ENCODE assay signal across 18 cellular contexts in the genomic region with DNA sequence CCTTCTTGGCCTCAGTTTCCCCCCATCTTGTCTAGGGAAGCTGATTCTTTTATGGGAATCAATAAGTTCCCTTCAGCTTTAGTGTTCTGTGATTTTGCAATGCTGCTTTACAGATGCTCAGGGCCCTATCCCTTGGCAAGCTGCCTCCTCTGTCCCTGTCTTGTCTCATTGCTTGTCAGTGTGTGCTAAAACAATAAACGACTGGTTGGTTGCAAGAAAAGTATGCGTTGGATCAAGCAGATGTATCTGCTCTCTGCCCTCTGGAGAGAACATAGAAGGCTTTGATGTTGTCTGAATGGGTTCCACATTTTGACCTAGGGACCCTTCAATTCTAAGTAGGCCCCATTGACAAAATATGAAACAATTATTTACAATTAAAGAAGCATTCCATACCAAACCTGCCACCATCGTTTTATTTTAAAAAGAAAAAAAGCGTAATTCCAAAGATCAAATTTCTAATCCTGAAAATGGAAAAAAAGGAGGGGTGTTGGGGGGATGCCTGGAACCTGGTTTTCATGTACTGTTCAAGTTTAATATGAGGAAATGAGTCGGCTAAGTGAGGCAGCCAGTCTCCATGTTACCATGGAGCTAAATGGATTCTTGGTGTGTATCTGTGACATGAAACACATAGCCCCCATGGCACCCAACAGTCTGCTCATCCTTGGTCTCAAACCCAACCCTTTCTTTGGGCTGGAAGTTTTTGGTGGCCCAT. TPM values are rescaled to one million over a fixed set of nuclear protein-coding genes. Genes with fewer than 3 reads are reported as not detected.
DNase-seq lines count a peak whose midpoint lies in the region; ATAC-seq, FAIRE-seq and TF ChIP-seq lines count a peak whose summit lies in the region.
"Had no signal": no experiment of that assay in that cellular context is flagged by ENCODE, and none has a peak within 500 bp of the region (broad histone marks: within the 10 kb centered on the region; RNA-seq: fewer than 3 reads in every experiment).

No MANE protein-coding gene starts in this region.

- peak overlapping the region; percentile 49 for H3K4me2 ChIP-seq in HepG2 (ENCODE audit: low read depth, low read length)

- no peaks in the 10 kb centered on the region for H3K9me3 ChIP-seq in HepG2 (ENCODE audit: low read length)
- no peaks in the 10 kb centered on the region for H3K9me3 ChIP-seq in right lobe of liver
- H3K9me3 ChIP-seq: HAP-1, Peyer's patch had no signal

- FAIRE-seq in HepG2 (lab: Jason Lieb, UNC) (no peak), endometrium (lab: Jason Lieb, UNC) (peak; percentile 77)
- FAIRE-seq: keratinocyte had no signal

- no peak for TF ChIP-seq RAD21 in HepG2 (CRISPR knock-in tag; IDR thresholded peaks at IDR 0.05)

- peak overlapping the region; percentile 20 for H2AFZ ChIP-seq in HepG2 (ENCODE audit: low read length)

- POLR2A ChIA-PET in HepG2 (lab: Yijun Ruan, JAX), result no interaction called here

- no peak overlapping the region for H3K9ac ChIP-seq in HepG2 (ENCODE audit: insufficient read depth, low read depth, low read length)

- ATAC-seq in HepG2 (peak; percentile 70), right lobe of liver (no peak), HG02870 (IDR thresholded peaks at IDR 0.05; ENCODE audit: unreplicated experiment) (no peak), GM18502 (IDR thresholded peaks at IDR 0.05; ENCODE audit: poor library complexity, unreplicated experiment) (no peak)
- ATAC-seq: activated CD8-positive, alpha-beta T cell treated with anti-CD3 and anti-CD28 coated beads, Interleukin-2, amount 10 ng/mL, durations not matched to agents 7 days and 5 days; stimulated activated memory B cell treated with anti-CD40 and anti-IgM and Interleukin-4, amounts not matched to agents 10 μg/mL and 1 μg/mL and 100 μg/mL, for 72 hours had no signal

- 13% methylated on average over 5 of the region's 5 CpGs for WGBS in HepG2 (ENCODE audit: low lambda C conversion rate)
- 52% methylated on average over 5 of the region's 5 CpGs for WGBS in right lobe of liver (ENCODE audit: insufficient coverage, low coverage, low lambda C conversion rate, missing lambda C conversion rate)

- TF ChIP-seq CTCF in HepG2 (CRISPR knock-in tag; IDR thresholded peaks at IDR 0.05) (no peak), right lobe of liver (IDR thresholded peaks at IDR 0.05) (no peak)

- CTCF ChIA-PET in HepG2 (lab: Yijun Ruan, JAX; ENCODE audit: low intra/inter-chr PET ratio, low total read pairs), result no interaction called here

- DNase-seq in HepG2 (ENCODE audit: low spot score) (peak; percentile 7), right lobe of liver (no peak), mucosa of gallbladder (ENCODE audit: low spot score) (peak; percentile 83), activated gamma-delta T cell treated with Interleukin-2 at 50 U/mL for 16 hours (no peak), HT-29 (ENCODE audit: low spot score) (no peak)
- DNase-seq: activated CD8-positive, alpha-beta T cell treated with anti-CD3 and anti-CD28 coated beads, Interleukin-2, amount 10 ng/mL, durations not matched to agents 7 days and 5 days; cerebellar nuclear complex; Kasumi-1; NCI-H1417; occipital lobe; Peyer's patch; SW 1271 had no signal

- TF ChIP-seq POLR2A in HepG2 (IDR thresholded peaks at IDR 0.05; ENCODE audit: insufficient read depth in 1 of 2, low read depth in 2 of 2, low read length in 2 of 2) (no peak), right lobe of liver (IDR thresholded peaks at IDR 0.05) (no peak)

- no peaks in the 10 kb centered on the region for H4K20me1 ChIP-seq in HepG2 (ENCODE audit: insufficient read depth, low read length)

- H3K4me1 ChIP-seq in HepG2 (ENCODE audit: insufficient read depth, low read length) (peaks cover 48% of the 10 kb centered on the region), right lobe of liver (no peaks in the 10 kb centered on the region)
- H3K4me1 ChIP-seq: HAP-1, Peyer's patch had no signal

- intact Hi-C loops in HepG2 (cut with micrococcal nuclease; ENCODE audit: unreplicated experiment), result no loop called here
- intact Hi-C loops in right lobe of liver (cut with DNase I), result no loop called here

- no peaks in the 10 kb centered on the region for H3K36me3 ChIP-seq in HepG2 (replicated peaks in 1 of 2; ENCODE audit: control insufficient read depth in 1 of 2, insufficient read depth in 2 of 2, low read length in 2 of 2)
- no peaks in the 10 kb centered on the region for H3K36me3 ChIP-seq in right lobe of liver
- H3K36me3 ChIP-seq: HAP-1, Peyer's patch had no signal

- in situ Hi-C loops in HepG2 (cut with HindIII; ENCODE audit: extremely low pct_ligation_motif_present, low pct_unique_long_range_greater_than_20kb), result loop anchor here (25.0 kb wide), 1 partner anchor 472 kb away; no protein-coding TSS in a partner anchor

- BruUV-seq in HepG2 (replicated peaks; lab: Mats Ljungman, UMichigan), result no TSS peak

- no peaks in the 10 kb centered on the region for H3K79me2 ChIP-seq in HepG2 (ENCODE audit: insufficient read depth, low read length)

- TF ChIP-seq EP300 in HepG2 (IDR thresholded peaks at IDR 0.05; ENCODE audit: low read depth in 2 of 2, low read length in 2 of 2), result peak in 1 of 2 experiments; percentile 53; a peak in 2 of 4 replicates
- no peak for TF ChIP-seq EP300 in HepG2 (CRISPR knock-in tag; IDR thresholded peaks at IDR 0.05; ENCODE audit: borderline replicate concordance)

- H3K27me3 ChIP-seq in HepG2 (ENCODE audit: control insufficient read depth in 1 of 2, insufficient read depth in 2 of 2, low read length in 2 of 2), result no peaks in the 10 kb centered on the region
- no peaks in the 10 kb centered on the region for H3K27me3 ChIP-seq in right lobe of liver
- H3K27me3 ChIP-seq: Peyer's patch had no signal

- 0 out of 6 replicates have a peak overlapping the region, but pooled peaks of 1 of the 3 experiments have one; percentile 2 for H3K4me3 ChIP-seq in HepG2 (replicated peaks in 1 of 3; ENCODE audit: insufficient read depth in 1 of 3, low read depth in 2 of 3, low read length in 3 of 3)
- no peak overlapping the region for H3K4me3 ChIP-seq in right lobe of liver
- H3K4me3 ChIP-seq: HAP-1, Peyer's patch had no signal

- H3K27ac ChIP-seq in HepG2 (ENCODE audit: extremely low read length, insufficient read depth, low read length) (peak overlapping the region; percentile 68), right lobe of liver (no peak overlapping the region)
- H3K27ac ChIP-seq: Peyer's patch had no signal

TF ChIP-seq in HepG2, 621 proteins besides CTCF, POLR2A, EP300 and RAD21 (continues in another document):
- no peak for TF ChIP-seq HDAC2 (CRISPR knock-in tag; IDR thresholded peaks at IDR 0.05)
- TF ChIP-seq ARID4A (CRISPR knock-in tag; IDR thresholded peaks at IDR 0.05; ENCODE audit: borderline replicate concordance), result no peak
- no peak for TF ChIP-seq XBP1 (CRISPR knock-in tag; IDR thresholded peaks at IDR 0.05)

RNA-seq across cellular contexts. Expression of gene TARS1, which starts 31.2 kb away (rescaled TPM):
- total RNA-seq in HepG2 (2016; rRNA removed; fragmentation: Illumina TruSeq; extraction: Trizol), result 184 and 297 TPM in 2 replicates
- 24.4 and 28.1 TPM in 2 replicates for total RNA-seq in HepG2 (2016; cell fraction: cytosol; rRNA removed; fragmentation: Illumina TruSeq; extraction: Trizol; ENCODE audit: low read depth)
- total RNA-seq in HepG2 (2016; cell fraction: insoluble cytoplasmic fraction; rRNA removed; fragmentation: Illumina TruSeq; extraction: Trizol), result 186 and 306 TPM in 2 replicates
- total RNA-seq in HepG2 (2016; cell fraction: membrane; rRNA removed; fragmentation: Illumina TruSeq; extraction: Trizol), result 65.3 and 69.4 TPM in 2 replicates
- 97.4 and 105 TPM in 2 replicates for total RNA-seq in HepG2 (2016; cell fraction: nucleus; rRNA removed; fragmentation: Illumina TruSeq; extraction: Trizol)
- polyA plus RNA-seq in HepG2 (2011; rRNA removed), result 70.1 and 77.0 TPM in 2 replicates
- 41.1 and 61.6 TPM in 2 replicates for polyA plus RNA-seq in HepG2 (2011; cell fraction: cytosol; rRNA removed)
- polyA plus RNA-seq in HepG2 (2011; cell fraction: nucleus; rRNA removed), result 43.0 and 52.7 TPM in 2 replicates
- 119 and 167 TPM in 2 replicates for polyA plus RNA-seq in HepG2 (2012)
- polyA plus RNA-seq in HepG2 (2016; cell fraction: cytosol; fragmentation: Illumina TruSeq; extraction: Trizol; ENCODE audit: low read depth), result 14.2 and 16.3 TPM in 2 replicates
- 238 and 259 TPM in 2 replicates for polyA plus RNA-seq in HepG2 (2016; cell fraction: insoluble cytoplasmic fraction; fragmentation: Illumina TruSeq; extraction: Trizol; ENCODE audit: low read depth)
- 31.2 and 35.1 TPM in 2 replicates for polyA plus RNA-seq in HepG2 (2016; cell fraction: membrane; fragmentation: Illumina TruSeq; extraction: Trizol; ENCODE audit: low read depth)
- 102 and 103 TPM in 2 replicates for polyA plus RNA-seq in HepG2 (2016; cell fraction: nucleus; fragmentation: Illumina TruSeq; extraction: Trizol; ENCODE audit: insufficient read depth, low read depth)
- polyA minus RNA-seq in HepG2 (2011; rRNA and poly(A)+ RNA removed; ENCODE audit: low replicate concordance), result 49.2 and 194 TPM in 2 replicates
- 74.8 and 84.1 TPM in 2 replicates for polyA minus RNA-seq in HepG2 (2011; cell fraction: cytosol; rRNA and poly(A)+ RNA removed)
- polyA minus RNA-seq in HepG2 (2011; cell fraction: nucleus; rRNA and poly(A)+ RNA removed), result 90.4 and 149 TPM in 2 replicates
- 100 to 1,000 TPM in 3 of 6 experiments, 10 to 100 TPM in 3; 43.2 to 118 (median 98.3) TPM for total RNA-seq in right lobe of liver
- 62.2 TPM for total RNA-seq in mucosa of gallbladder
- total RNA-seq in HT-29 (2014; rRNA removed; shearing (Covaris generic)), result 138 and 181 TPM in 2 replicates

Comparison
In these comparisons a context has a peak if more than half of its experiments do, and no peak if none do; other contexts are left out.
1. DNase-seq: peak in HepG2 (single experiment) and mucosa of gallbladder (single experiment); none in right lobe of liver (0 of 3), activated gamma-delta T cell treated with Interleukin-2 at 50 U/mL for 16 hours (single experiment) and HT-29 (single experiment).